ENCODE assay signal across 1 cellular context in the genomic region with DNA sequence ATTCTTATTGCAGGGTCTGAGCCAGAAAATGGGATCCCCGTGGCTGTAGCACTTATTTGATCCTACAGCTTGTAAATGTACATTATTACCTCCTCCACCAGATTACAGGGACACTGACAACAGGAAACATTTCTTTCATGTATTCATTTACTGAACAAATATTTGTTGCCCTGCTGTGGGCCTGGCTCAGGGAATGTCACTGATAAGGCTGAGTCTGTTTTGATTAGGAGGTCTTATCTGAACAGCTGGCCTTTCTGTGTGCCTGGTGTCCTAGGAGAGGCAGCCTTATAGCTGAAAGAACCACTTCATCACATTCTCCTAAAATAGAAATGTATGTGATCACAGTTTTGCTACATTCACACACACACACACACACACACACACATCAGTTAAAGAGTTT.
TF ChIP-seq lines count a peak whose summit lies in the region.

No MANE protein-coding gene starts in this region.

TF ChIP-seq in HepG2, 621 proteins besides CTCF, POLR2A, EP300 and RAD21 (continued from another document and continues in another):
- TF ChIP-seq, protein P1, sequence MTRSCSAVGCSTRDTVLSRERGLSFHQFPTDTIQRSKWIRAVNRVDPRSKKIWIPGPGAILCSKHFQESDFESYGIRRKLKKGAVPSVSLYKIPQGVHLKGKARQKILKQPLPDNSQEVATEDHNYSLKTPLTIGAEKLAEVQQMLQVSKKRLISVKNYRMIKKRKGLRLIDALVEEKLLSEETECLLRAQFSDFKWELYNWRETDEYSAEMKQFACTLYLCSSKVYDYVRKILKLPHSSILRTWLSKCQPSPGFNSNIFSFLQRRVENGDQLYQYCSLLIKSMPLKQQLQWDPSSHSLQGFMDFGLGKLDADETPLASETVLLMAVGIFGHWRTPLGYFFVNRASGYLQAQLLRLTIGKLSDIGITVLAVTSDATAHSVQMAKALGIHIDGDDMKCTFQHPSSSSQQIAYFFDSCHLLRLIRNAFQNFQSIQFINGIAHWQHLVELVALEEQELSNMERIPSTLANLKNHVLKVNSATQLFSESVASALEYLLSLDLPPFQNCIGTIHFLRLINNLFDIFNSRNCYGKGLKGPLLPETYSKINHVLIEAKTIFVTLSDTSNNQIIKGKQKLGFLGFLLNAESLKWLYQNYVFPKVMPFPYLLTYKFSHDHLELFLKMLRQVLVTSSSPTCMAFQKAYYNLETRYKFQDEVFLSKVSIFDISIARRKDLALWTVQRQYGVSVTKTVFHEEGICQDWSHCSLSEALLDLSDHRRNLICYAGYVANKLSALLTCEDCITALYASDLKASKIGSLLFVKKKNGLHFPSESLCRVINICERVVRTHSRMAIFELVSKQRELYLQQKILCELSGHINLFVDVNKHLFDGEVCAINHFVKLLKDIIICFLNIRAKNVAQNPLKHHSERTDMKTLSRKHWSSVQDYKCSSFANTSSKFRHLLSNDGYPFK (CRISPR knock-in tag; IDR thresholded peaks at IDR 0.05; ENCODE audit: borderline replicate concordance), result no peak
- TF ChIP-seq ERF (CRISPR knock-in tag; IDR thresholded peaks at IDR 0.05), result 0 out of 2 replicates have a peak, but pooled peaks have one; percentile 26
- TF ChIP-seq ZNF670 (CRISPR knock-in tag; IDR thresholded peaks at IDR 0.05; ENCODE audit: borderline replicate concordance), result no peak
- no peak for TF ChIP-seq ZNF256 (CRISPR knock-in tag; conservative IDR thresholded peaks at IDR 0.05)
- TF ChIP-seq HDAC2 (CRISPR knock-in tag; IDR thresholded peaks at IDR 0.05), result peak; percentile 81; the same call in 1 of the 2 replicates
- TF ChIP-seq REXO4 (CRISPR knock-in tag; IDR thresholded peaks at IDR 0.05; ENCODE audit: borderline replicate concordance), result no peak
- TF ChIP-seq SSRP1 (CRISPR knock-in tag; IDR thresholded peaks at IDR 0.05), result no peak
- TF ChIP-seq, protein P2, sequence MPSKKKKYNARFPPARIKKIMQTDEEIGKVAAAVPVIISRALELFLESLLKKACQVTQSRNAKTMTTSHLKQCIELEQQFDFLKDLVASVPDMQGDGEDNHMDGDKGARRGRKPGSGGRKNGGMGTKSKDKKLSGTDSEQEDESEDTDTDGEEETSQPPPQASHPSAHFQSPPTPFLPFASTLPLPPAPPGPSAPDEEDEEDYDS (CRISPR knock-in tag; IDR thresholded peaks at IDR 0.05), result no peak
- no peak for TF ChIP-seq GLI4 (CRISPR knock-in tag; IDR thresholded peaks at IDR 0.05; ENCODE audit: borderline replicate concordance)
- TF ChIP-seq, protein P3, sequence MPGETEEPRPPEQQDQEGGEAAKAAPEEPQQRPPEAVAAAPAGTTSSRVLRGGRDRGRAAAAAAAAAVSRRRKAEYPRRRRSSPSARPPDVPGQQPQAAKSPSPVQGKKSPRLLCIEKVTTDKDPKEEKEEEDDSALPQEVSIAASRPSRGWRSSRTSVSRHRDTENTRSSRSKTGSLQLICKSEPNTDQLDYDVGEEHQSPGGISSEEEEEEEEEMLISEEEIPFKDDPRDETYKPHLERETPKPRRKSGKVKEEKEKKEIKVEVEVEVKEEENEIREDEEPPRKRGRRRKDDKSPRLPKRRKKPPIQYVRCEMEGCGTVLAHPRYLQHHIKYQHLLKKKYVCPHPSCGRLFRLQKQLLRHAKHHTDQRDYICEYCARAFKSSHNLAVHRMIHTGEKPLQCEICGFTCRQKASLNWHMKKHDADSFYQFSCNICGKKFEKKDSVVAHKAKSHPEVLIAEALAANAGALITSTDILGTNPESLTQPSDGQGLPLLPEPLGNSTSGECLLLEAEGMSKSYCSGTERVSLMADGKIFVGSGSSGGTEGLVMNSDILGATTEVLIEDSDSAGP (CRISPR knock-in tag; IDR thresholded peaks at IDR 0.05; ENCODE audit: borderline replicate concordance), result no peak
- TF ChIP-seq IRF2 (CRISPR knock-in tag; IDR thresholded peaks at IDR 0.05), result no peak; the same call in 1 of the 2 replicates
- peak; percentile 23; the same call in 1 of the 2 replicates for TF ChIP-seq HOXA3 (CRISPR knock-in tag; IDR thresholded peaks at IDR 0.05)
- TF ChIP-seq SKI (IDR thresholded peaks at IDR 0.05; ENCODE audit: partially characterized antibody), result no peak
- no peak for TF ChIP-seq FOXK2 (IDR thresholded peaks at IDR 0.05)
- TF ChIP-seq ZBTB7A (CRISPR knock-in tag; IDR thresholded peaks at IDR 0.05), result no peak
- TF ChIP-seq PAF1 (CRISPR knock-in tag; IDR thresholded peaks at IDR 0.05), result no peak
- no peak for TF ChIP-seq ZNF431 (CRISPR knock-in tag; IDR thresholded peaks at IDR 0.05; ENCODE audit: borderline replicate concordance, low read depth)
- TF ChIP-seq, protein P4, sequence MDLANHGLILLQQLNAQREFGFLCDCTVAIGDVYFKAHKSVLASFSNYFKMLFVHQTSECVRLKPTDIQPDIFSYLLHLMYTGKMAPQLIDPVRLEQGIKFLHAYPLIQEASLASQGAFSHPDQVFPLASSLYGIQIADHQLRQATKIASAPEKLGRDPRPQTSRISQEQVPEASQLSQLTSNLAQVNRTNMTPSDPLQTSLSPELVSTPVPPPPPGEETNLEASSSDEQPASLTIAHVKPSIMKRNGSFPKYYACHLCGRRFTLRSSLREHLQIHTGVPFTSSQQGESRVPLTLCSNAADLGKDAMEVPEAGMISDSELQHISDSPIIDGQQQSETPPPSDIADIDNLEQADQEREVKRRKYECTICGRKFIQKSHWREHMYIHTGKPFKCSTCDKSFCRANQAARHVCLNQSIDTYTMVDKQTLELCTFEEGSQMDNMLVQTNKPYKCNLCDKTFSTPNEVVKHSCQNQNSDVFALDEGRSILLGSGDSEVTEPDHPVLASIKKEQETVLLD (CRISPR knock-in tag; IDR thresholded peaks at IDR 0.05; ENCODE audit: low read depth), result no peak
- TF ChIP-seq, protein P5, sequence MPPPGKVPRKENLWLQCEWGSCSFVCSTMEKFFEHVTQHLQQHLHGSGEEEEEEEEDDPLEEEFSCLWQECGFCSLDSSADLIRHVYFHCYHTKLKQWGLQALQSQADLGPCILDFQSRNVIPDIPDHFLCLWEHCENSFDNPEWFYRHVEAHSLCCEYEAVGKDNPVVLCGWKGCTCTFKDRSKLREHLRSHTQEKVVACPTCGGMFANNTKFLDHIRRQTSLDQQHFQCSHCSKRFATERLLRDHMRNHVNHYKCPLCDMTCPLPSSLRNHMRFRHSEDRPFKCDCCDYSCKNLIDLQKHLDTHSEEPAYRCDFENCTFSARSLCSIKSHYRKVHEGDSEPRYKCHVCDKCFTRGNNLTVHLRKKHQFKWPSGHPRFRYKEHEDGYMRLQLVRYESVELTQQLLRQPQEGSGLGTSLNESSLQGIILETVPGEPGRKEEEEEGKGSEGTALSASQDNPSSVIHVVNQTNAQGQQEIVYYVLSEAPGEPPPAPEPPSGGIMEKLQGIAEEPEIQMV (CRISPR knock-in tag; IDR thresholded peaks at IDR 0.05; ENCODE audit: low read depth), result no peak
- TF ChIP-seq, protein P6, sequence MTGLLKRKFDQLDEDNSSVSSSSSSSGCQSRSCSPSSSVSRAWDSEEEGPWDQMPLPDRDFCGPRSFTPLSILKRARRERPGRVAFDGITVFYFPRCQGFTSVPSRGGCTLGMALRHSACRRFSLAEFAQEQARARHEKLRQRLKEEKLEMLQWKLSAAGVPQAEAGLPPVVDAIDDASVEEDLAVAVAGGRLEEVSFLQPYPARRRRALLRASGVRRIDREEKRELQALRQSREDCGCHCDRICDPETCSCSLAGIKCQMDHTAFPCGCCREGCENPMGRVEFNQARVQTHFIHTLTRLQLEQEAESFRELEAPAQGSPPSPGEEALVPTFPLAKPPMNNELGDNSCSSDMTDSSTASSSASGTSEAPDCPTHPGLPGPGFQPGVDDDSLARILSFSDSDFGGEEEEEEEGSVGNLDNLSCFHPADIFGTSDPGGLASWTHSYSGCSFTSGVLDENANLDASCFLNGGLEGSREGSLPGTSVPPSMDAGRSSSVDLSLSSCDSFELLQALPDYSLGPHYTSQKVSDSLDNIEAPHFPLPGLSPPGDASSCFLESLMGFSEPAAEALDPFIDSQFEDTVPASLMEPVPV (CRISPR knock-in tag; IDR thresholded peaks at IDR 0.05), result no peak
- 0 out of 2 replicates have a peak, but pooled peaks have one; percentile 49 for TF ChIP-seq ZBTB3 (CRISPR knock-in tag; IDR thresholded peaks at IDR 0.05; ENCODE audit: borderline replicate concordance, low read depth)
- TF ChIP-seq, protein P7, sequence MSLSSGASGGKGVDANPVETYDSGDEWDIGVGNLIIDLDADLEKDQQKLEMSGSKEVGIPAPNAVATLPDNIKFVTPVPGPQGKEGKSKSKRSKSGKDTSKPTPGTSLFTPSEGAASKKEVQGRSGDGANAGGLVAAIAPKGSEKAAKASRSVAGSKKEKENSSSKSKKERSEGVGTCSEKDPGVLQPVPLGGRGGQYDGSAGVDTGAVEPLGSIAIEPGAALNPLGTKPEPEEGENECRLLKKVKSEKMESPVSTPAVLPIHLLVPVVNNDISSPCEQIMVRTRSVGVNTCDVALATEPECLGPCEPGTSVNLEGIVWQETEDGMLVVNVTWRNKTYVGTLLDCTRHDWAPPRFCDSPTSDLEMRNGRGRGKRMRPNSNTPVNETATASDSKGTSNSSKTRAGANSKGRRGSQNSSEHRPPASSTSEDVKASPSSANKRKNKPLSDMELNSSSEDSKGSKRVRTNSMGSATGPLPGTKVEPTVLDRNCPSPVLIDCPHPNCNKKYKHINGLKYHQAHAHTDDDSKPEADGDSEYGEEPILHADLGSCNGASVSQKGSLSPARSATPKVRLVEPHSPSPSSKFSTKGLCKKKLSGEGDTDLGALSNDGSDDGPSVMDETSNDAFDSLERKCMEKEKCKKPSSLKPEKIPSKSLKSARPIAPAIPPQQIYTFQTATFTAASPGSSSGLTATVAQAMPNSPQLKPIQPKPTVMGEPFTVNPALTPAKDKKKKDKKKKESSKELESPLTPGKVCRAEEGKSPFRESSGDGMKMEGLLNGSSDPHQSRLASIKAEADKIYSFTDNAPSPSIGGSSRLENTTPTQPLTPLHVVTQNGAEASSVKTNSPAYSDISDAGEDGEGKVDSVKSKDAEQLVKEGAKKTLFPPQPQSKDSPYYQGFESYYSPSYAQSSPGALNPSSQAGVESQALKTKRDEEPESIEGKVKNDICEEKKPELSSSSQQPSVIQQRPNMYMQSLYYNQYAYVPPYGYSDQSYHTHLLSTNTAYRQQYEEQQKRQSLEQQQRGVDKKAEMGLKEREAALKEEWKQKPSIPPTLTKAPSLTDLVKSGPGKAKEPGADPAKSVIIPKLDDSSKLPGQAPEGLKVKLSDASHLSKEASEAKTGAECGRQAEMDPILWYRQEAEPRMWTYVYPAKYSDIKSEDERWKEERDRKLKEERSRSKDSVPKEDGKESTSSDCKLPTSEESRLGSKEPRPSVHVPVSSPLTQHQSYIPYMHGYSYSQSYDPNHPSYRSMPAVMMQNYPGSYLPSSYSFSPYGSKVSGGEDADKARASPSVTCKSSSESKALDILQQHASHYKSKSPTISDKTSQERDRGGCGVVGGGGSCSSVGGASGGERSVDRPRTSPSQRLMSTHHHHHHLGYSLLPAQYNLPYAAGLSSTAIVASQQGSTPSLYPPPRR (CRISPR knock-in tag; IDR thresholded peaks at IDR 0.05; ENCODE audit: borderline replicate concordance), result peak; percentile 96
- no peak for TF ChIP-seq RCOR2 (CRISPR knock-in tag; IDR thresholded peaks at IDR 0.05)
- TF ChIP-seq ZFP62 (CRISPR knock-in tag; IDR thresholded peaks at IDR 0.05), result no peak
- no peak for TF ChIP-seq ZNF724P (CRISPR knock-in tag; IDR thresholded peaks at IDR 0.05; ENCODE audit: borderline replicate concordance)
- no peak for TF ChIP-seq EZH2 (conservative IDR thresholded peaks at IDR 0.05; ENCODE audit: low read depth, low read length)
- TF ChIP-seq, protein P8, sequence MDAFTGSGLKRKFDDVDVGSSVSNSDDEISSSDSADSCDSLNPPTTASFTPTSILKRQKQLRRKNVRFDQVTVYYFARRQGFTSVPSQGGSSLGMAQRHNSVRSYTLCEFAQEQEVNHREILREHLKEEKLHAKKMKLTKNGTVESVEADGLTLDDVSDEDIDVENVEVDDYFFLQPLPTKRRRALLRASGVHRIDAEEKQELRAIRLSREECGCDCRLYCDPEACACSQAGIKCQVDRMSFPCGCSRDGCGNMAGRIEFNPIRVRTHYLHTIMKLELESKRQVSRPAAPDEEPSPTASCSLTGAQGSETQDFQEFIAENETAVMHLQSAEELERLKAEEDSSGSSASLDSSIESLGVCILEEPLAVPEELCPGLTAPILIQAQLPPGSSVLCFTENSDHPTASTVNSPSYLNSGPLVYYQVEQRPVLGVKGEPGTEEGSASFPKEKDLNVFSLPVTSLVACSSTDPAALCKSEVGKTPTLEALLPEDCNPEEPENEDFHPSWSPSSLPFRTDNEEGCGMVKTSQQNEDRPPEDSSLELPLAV (CRISPR knock-in tag; conservative IDR thresholded peaks at IDR 0.05; ENCODE audit: low read depth), result no peak
- TF ChIP-seq, protein P9, sequence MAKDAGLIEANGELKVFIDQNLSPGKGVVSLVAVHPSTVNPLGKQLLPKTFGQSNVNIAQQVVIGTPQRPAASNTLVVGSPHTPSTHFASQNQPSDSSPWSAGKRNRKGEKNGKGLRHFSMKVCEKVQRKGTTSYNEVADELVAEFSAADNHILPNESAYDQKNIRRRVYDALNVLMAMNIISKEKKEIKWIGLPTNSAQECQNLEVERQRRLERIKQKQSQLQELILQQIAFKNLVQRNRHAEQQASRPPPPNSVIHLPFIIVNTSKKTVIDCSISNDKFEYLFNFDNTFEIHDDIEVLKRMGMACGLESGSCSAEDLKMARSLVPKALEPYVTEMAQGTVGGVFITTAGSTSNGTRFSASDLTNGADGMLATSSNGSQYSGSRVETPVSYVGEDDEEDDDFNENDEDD (CRISPR knock-in tag; IDR thresholded peaks at IDR 0.05; ENCODE audit: borderline replicate concordance), result no peak
- peak; percentile 45; the same call in 1 of the 2 replicates for TF ChIP-seq ZMYM4 (CRISPR knock-in tag; IDR thresholded peaks at IDR 0.05)
- no peak for TF ChIP-seq ZBTB20 (CRISPR knock-in tag; IDR thresholded peaks at IDR 0.05; ENCODE audit: borderline replicate concordance, low read depth)
- TF ChIP-seq FOXC1 (CRISPR knock-in tag; IDR thresholded peaks at IDR 0.05; ENCODE audit: borderline replicate concordance), result no peak
- TF ChIP-seq ZNF501 (CRISPR knock-in tag; IDR thresholded peaks at IDR 0.05), result no peak
- TF ChIP-seq, protein P10, sequence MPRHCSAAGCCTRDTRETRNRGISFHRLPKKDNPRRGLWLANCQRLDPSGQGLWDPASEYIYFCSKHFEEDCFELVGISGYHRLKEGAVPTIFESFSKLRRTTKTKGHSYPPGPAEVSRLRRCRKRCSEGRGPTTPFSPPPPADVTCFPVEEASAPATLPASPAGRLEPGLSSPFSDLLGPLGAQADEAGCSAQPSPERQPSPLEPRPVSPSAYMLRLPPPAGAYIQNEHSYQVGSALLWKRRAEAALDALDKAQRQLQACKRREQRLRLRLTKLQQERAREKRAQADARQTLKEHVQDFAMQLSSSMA (CRISPR knock-in tag; IDR thresholded peaks at IDR 0.05), result no peak
- no peak for TF ChIP-seq RELA (CRISPR knock-in tag; IDR thresholded peaks at IDR 0.05)
- TF ChIP-seq CAMTA2 (CRISPR knock-in tag; IDR thresholded peaks at IDR 0.05; ENCODE audit: borderline replicate concordance), result no peak
